Comparison of ENCODE assay signal across 1 cellular context in genomic region chr5:177355868-177356168, GRCh38.
TF ChIP-seq lines count a peak whose summit lies in the region.

No MANE protein-coding gene starts in this region.

TF ChIP-seq in A549, 52 proteins besides CTCF, POLR2A, EP300 and RAD21:
- TF ChIP-seq HOXB13 (CRISPR knock-in tag; IDR thresholded peaks at IDR 0.05; ENCODE audit: low read depth) (no peak), BHLHE40 (IDR thresholded peaks at IDR 0.05; ENCODE audit: low read depth, low read length) (no peak), SREBF2 (IDR thresholded peaks at IDR 0.05) (no peak), HES2 (IDR thresholded peaks at IDR 0.05) (no peak), KDM1A (IDR thresholded peaks at IDR 0.05; ENCODE audit: low read depth) (no peak), TFCP2L1 (CRISPR knock-in tag; IDR thresholded peaks at IDR 0.05) (no peak), USF2 (IDR thresholded peaks at IDR 0.05) (peak; percentile 82), ZC3H11A (IDR thresholded peaks at IDR 0.05) (no peak)
